In genomic region chr3:101687142-101687931, GRCh38 we compare ENCODE assay signal across 8 cellular contexts. TPM values are rescaled to one million over a fixed set of nuclear protein-coding genes. Genes with fewer than 3 reads are reported as not detected.
A peak's percentile ranks its signal among the peaks of the same experiment; 100 is the strongest.
DNase-seq lines count a peak whose midpoint lies in the region; ATAC-seq and TF ChIP-seq lines count a peak whose summit lies in the region.

No MANE protein-coding gene starts in this region.

- intact Hi-C loops in Right ventricle myocardium inferior (cut with DNase I) (no loop called here), aorta (cut with DNase I) (no loop called here)

- peaks cover 28% of the 10 kb centered on the region for H3K4me1 Mint-ChIP-seq in chondrocyte (ENCODE audit: low read depth)
- H3K4me1 Mint-ChIP-seq in mesothelial cell of epicardium = peaks cover 27% of the 10 kb centered on the region

- H3K4me1 ChIP-seq in cardiac muscle cell (ENCODE audit: low read depth) (peaks cover 10% of the 10 kb centered on the region), aorta (ENCODE audit: control insufficient read depth in 1 of 2, insufficient read depth in 2 of 2, low read length in 2 of 2) (peaks cover 0 to 2% of the 10 kb centered on the region in 2 donors)

- TF ChIP-seq CTCF in cardiac muscle cell (IDR thresholded peaks at IDR 0.05; ENCODE audit: low read depth, low read length) = no peak
- TF ChIP-seq CTCF in chondrocyte (IDR thresholded peaks at IDR 0.05) = no peak
- TF ChIP-seq CTCF in mesothelial cell of epicardium (IDR thresholded peaks at IDR 0.05; ENCODE audit: unreplicated experiment) = no peak
- TF ChIP-seq CTCF in GM10248 (IDR thresholded peaks at IDR 0.05; ENCODE audit: control extremely low read depth, extremely low read depth, low read depth, missing control alignments) = no peak

- peak overlapping the region; percentile 98 for H3K27ac Mint-ChIP-seq in chondrocyte (ENCODE audit: unreplicated experiment)
- H3K27ac Mint-ChIP-seq in mesothelial cell of epicardium = peak overlapping the region; percentile 98

- POLR2A ChIA-PET in GM10248 (lab: Yijun Ruan, JAX) = interaction anchor here (0.7 to 2.6 kb wide), 6 partner anchors 10 to 162 kb away, joined by 3 to 22 read pairs (median 5); partner anchors contain the start of genes CEP97, NFKBIZ and ZBTB11

- DNase-seq in cardiac muscle cell (ENCODE audit: low read depth in 1 of 2, low spot score in 1 of 2) = no peak
- DNase-seq in Right ventricle myocardium inferior (ENCODE audit: missing footprints) = no peak
- DNase-seq in chondrocyte (ENCODE audit: low spot score) = no peak
- no peak for DNase-seq in mesothelial cell of epicardium (ENCODE audit: low spot score in 2 of 2, unreplicated experiment in 2 of 2)
- DNase-seq in aorta = peak in 1 of 2 donors; percentile 60
- no peak for DNase-seq in hippocampal formation (lab: John Stamatoyannopoulos, UW)
- DNase-seq in GM10248 (ENCODE audit: extremely low spot score) = no peak

- H3K27me3 ChIP-seq in cardiac muscle cell = no peaks in the 10 kb centered on the region
- no peaks in the 10 kb centered on the region for H3K27me3 ChIP-seq in aorta (ENCODE audit: control insufficient read depth in 1 of 2, insufficient read depth in 2 of 2, low read length in 1 of 2)

- H3K9me3 Mint-ChIP-seq in chondrocyte (ENCODE audit: low read depth) (no peaks in the 10 kb centered on the region), mesothelial cell of epicardium (no peaks in the 10 kb centered on the region)

- CTCF ChIA-PET in GM10248 (lab: Yijun Ruan, JAX) = interaction anchor here (1.6 to 2.1 kb wide), 2 partner anchors 8 to 11 kb away, joined by 4 to 18 read pairs; partner anchors contain the start of gene ZBTB11

- no peak for ATAC-seq in Right ventricle myocardium inferior
- peak; percentile 3 for ATAC-seq in aorta (ENCODE audit: low FRiP score)
- ATAC-seq in HG03439 (IDR thresholded peaks at IDR 0.05; ENCODE audit: unreplicated experiment) = no peak

- H3K36me3 ChIP-seq in cardiac muscle cell (peaks cover 32% of the 10 kb centered on the region), aorta (ENCODE audit: control insufficient read depth in 1 of 2, insufficient read depth in 2 of 2, low read length in 1 of 2) (peaks cover 0 to 4% of the 10 kb centered on the region in 2 donors)

- 31 to 46% methylated on average over 25 of the region's 25 CpGs for WGBS in aorta, 2 donors

- H3K27ac ChIP-seq in cardiac muscle cell (peak overlapping the region; percentile 97), aorta (ENCODE audit: low read depth in 1 of 2, low read length in 2 of 2) (peak overlapping the region; percentile 35 to 52)

- no peaks in the 10 kb centered on the region for H3K9me3 ChIP-seq in cardiac muscle cell (ENCODE audit: low read depth)
- no peaks in the 10 kb centered on the region for H3K9me3 ChIP-seq in aorta (ENCODE audit: control insufficient read depth, low read length)

- H3K4me3 Mint-ChIP-seq in chondrocyte (ENCODE audit: unreplicated experiment) (peak overlapping the region; percentile 97), mesothelial cell of epicardium (peak overlapping the region; percentile 100)

- H3K36me3 Mint-ChIP-seq in chondrocyte (ENCODE audit: low read depth) = peaks cover 16% of the 10 kb centered on the region
- peaks cover 14% of the 10 kb centered on the region for H3K36me3 Mint-ChIP-seq in mesothelial cell of epicardium

- H3K4me3 ChIP-seq in cardiac muscle cell = peak overlapping the region; percentile 94
- peak overlapping the region; percentile 25 to 50 for H3K4me3 ChIP-seq in aorta (ENCODE audit: low read length in 2 of 2)

- H3K27me3 Mint-ChIP-seq in chondrocyte (ENCODE audit: low read depth) (no peaks in the 10 kb centered on the region), mesothelial cell of epicardium (ENCODE audit: low read depth) (no peaks in the 10 kb centered on the region)

RNA-seq across cellular contexts. Expression of gene RPL24, which starts 0.8 kb away (rescaled TPM):
- total RNA-seq in cardiac muscle cell = 1,120 and 1,418 TPM in 2 replicates
- 557 and 617 TPM in 2 replicates for polyA plus RNA-seq in cardiac muscle cell
- 829 TPM for total RNA-seq in Right ventricle myocardium inferior
- total RNA-seq in chondrocyte = 649 to 687 TPM (median 652 TPM) in 3 replicates
- 1,307 to 1,400 TPM (median 1,389 TPM) in 3 replicates for total RNA-seq in mesothelial cell of epicardium
- total RNA-seq in aorta = 100 to 1,000 TPM; 752 to 765 TPM
- 1,000 to 10,000 TPM; 1,955 to 4,322 TPM for polyA plus RNA-seq in aorta

RNA-seq across cellular contexts. Expression of gene ZBTB11, which starts 10.4 kb away (rescaled TPM):
- total RNA-seq in cardiac muscle cell (9.0 and 15.8 TPM in 2 replicates), Right ventricle myocardium inferior (9.7 TPM), chondrocyte (13.3 to 17.7 TPM (median 14.7 TPM) in 3 replicates), mesothelial cell of epicardium (17.0 to 18.8 TPM (median 17.2 TPM) in 3 replicates), aorta (10 to 100 TPM; 15.3 to 18.5 TPM)
- polyA plus RNA-seq in cardiac muscle cell (7.3 and 8.7 TPM in 2 replicates), aorta (1 to 10 TPM; 3.3 to 5.7 TPM)

RNA-seq across cellular contexts. Expression of gene CEP97, which starts 37.1 kb away (rescaled TPM):
- total RNA-seq in cardiac muscle cell (11.8 and 20.4 TPM in 2 replicates), Right ventricle myocardium inferior (7.3 TPM), chondrocyte (8.5 to 13.7 TPM (median 11.8 TPM) in 3 replicates), mesothelial cell of epicardium (18.7 to 22.8 TPM (median 20.2 TPM) in 3 replicates), aorta (10 to 100 TPM in 1 of 2 donors, 1 to 10 TPM in 1; 9.0 to 11.9 TPM)
- polyA plus RNA-seq in cardiac muscle cell (3.4 and 7.7 TPM in 2 replicates), aorta (1 to 10 TPM; 1.6 to 2.4 TPM)
